In genomic region chr1:244918422-244919319, GRCh38 we compare ENCODE assay signal across 8 cellular contexts. TPM values are rescaled to one million over a fixed set of nuclear protein-coding genes. Genes with fewer than 3 reads are reported as not detected.
DNase-seq lines count a peak whose midpoint lies in the region; ATAC-seq and TF ChIP-seq lines count a peak whose summit lies in the region.

No MANE protein-coding gene starts in this region.

- no peaks in the 10 kb centered on the region for H3K36me3 Mint-ChIP-seq in HFFc6 (ENCODE audit: low read depth)
- H3K36me3 Mint-ChIP-seq in activated CD4-positive, alpha-beta T cell treated with anti-CD3 and anti-CD28 coated beads, Interleukin-2, amount 10 ng/mL, durations not matched to agents 7 days and 5 days (ENCODE audit: low read depth), result no peaks in the 10 kb centered on the region

- peak overlapping the region; percentile 41 for H3K4me3 ChIP-seq in colonic mucosa
- H3K4me3 ChIP-seq in lower lobe of right lung, result peak overlapping the region; percentile 66

- H3K9me3 ChIP-seq in colonic mucosa (no peaks in the 10 kb centered on the region), lower lobe of right lung (no peaks in the 10 kb centered on the region)

- peak; percentile 94 to 97 for ATAC-seq in lower lobe of right lung
- no peak for ATAC-seq in GM18870 (IDR thresholded peaks at IDR 0.05; ENCODE audit: unreplicated experiment)

- no peak overlapping the region for H3K27ac ChIP-seq in colonic mucosa
- no peak overlapping the region for H3K27ac ChIP-seq in lower lobe of right lung

- H3K36me3 ChIP-seq in colonic mucosa (no peaks in the 10 kb centered on the region), lower lobe of right lung (no peaks in the 10 kb centered on the region)

- no peaks in the 10 kb centered on the region for H3K9me3 Mint-ChIP-seq in HFFc6
- H3K9me3 Mint-ChIP-seq in activated CD4-positive, alpha-beta T cell treated with anti-CD3 and anti-CD28 coated beads, Interleukin-2, amount 10 ng/mL, durations not matched to agents 7 days and 5 days, result no peaks in the 10 kb centered on the region

- TF ChIP-seq CTCF in HFFc6 (IDR thresholded peaks at IDR 0.05) (no peak; the same call in 1 of the 2 replicates), colonic mucosa (IDR thresholded peaks at IDR 0.05) (no peak), lower lobe of right lung (IDR thresholded peaks at IDR 0.05) (peak; percentile 32)

- peak overlapping the region; percentile 86 for H3K4me3 Mint-ChIP-seq in HFFc6
- peak overlapping the region; percentile 81 for H3K4me3 Mint-ChIP-seq in activated CD4-positive, alpha-beta T cell treated with anti-CD3 and anti-CD28 coated beads, Interleukin-2, amount 10 ng/mL, durations not matched to agents 7 days and 5 days

- H3K27ac Mint-ChIP-seq in HFFc6, result no peak overlapping the region
- H3K27ac Mint-ChIP-seq in activated CD4-positive, alpha-beta T cell treated with anti-CD3 and anti-CD28 coated beads, Interleukin-2, amount 10 ng/mL, durations not matched to agents 7 days and 5 days, result no peak overlapping the region

- H3K9ac ChIP-seq in colonic mucosa (ENCODE audit: low read depth in 2 of 2, low read length in 2 of 2), result peak overlapping the region; percentile 13 to 53

- DNase-seq in GDM1 (lab: John Stamatoyannopoulos, UW) (peak; percentile 43), HFFc6 (no peak), NCI-H1930 (lab: John Stamatoyannopoulos, UW) (peak; percentile 18 to 25), colonic mucosa (peak; percentile 32), lower lobe of right lung (peak; percentile 66)
- DNase-seq in activated CD4-positive, alpha-beta T cell treated with anti-CD3 and anti-CD28 coated beads, Interleukin-2, amount 10 ng/mL, durations not matched to agents 7 days and 5 days, result peak; percentile 38
- peak; percentile 13 to 57 (median 41) for DNase-seq in stimulated activated CD4-positive, alpha-beta T cell treated with anti-CD3 and anti-CD28 coated beads, TNF-alpha, amount 100 ng/mL, for 24 hours (ENCODE audit: low read depth in 3 of 3)

- H3K27me3 Mint-ChIP-seq in HFFc6 (ENCODE audit: insufficient read depth), result peaks cover 17% of the 10 kb centered on the region; the same call in 1 of the 2 replicates
- H3K27me3 Mint-ChIP-seq in activated CD4-positive, alpha-beta T cell treated with anti-CD3 and anti-CD28 coated beads, Interleukin-2, amount 10 ng/mL, durations not matched to agents 7 days and 5 days, result peaks cover 20% of the 10 kb centered on the region

- intact Hi-C loops in colonic mucosa (cut with DNase I), result no loop called here
- intact Hi-C loops in lower lobe of right lung (cut with DNase I), result no loop called here

- CTCF ChIA-PET in activated CD4-positive, alpha-beta T cell treated with anti-CD3 and anti-CD28 coated beads, Interleukin-2, amount 10 ng/mL, durations not matched to agents 7 days and 5 days (lab: Charles Lee), result interaction anchor here (0.6 to 1.5 kb wide), 2 partner anchors 19 to 57 kb away, joined by 4 read pairs; no protein-coding TSS in a partner anchor

- POLR2A ChIA-PET in activated CD4-positive, alpha-beta T cell treated with anti-CD3 and anti-CD28 coated beads, Interleukin-2, amount 10 ng/mL, durations not matched to agents 7 days and 5 days (lab: Charles Lee), result no interaction called here

- H3K4me1 ChIP-seq in colonic mucosa, result no peaks in the 10 kb centered on the region
- H3K4me1 ChIP-seq in lower lobe of right lung, result peaks cover 4% of the 10 kb centered on the region

- H3K27me3 ChIP-seq in colonic mucosa (no peaks in the 10 kb centered on the region), lower lobe of right lung (ENCODE audit: low read depth) (no peaks in the 10 kb centered on the region)

- peaks cover 20% of the 10 kb centered on the region for H3K4me1 Mint-ChIP-seq in HFFc6 (ENCODE audit: low read depth)
- H3K4me1 Mint-ChIP-seq in activated CD4-positive, alpha-beta T cell treated with anti-CD3 and anti-CD28 coated beads, Interleukin-2, amount 10 ng/mL, durations not matched to agents 7 days and 5 days, result peaks cover 9% of the 10 kb centered on the region

RNA-seq across cellular contexts. Expression of gene HNRNPU, which starts 54.3 kb away (rescaled TPM):
- total RNA-seq in HFFc6 (2021; fragmentation: NEBNext Ultra II Directional; extraction: Animal tissue kit (Norgen Biotek cat#: 25700)), result 100 to 1,000 TPM; 266 to 344 (median 322) TPM
- 100 to 1,000 TPM; 425 to 469 TPM for total RNA-seq in activated CD4-positive, alpha-beta T cell treated with anti-CD3 and anti-CD28 coated beads, Interleukin-2, amount 10 ng/mL, durations not matched to agents 7 days and 5 days
- total RNA-seq in colonic mucosa (100 to 1,000 TPM; 218 to 370 TPM), lower lobe of right lung (279 TPM)
